19 cellular contexts compared by ENCODE assay signal in the genomic region with DNA sequence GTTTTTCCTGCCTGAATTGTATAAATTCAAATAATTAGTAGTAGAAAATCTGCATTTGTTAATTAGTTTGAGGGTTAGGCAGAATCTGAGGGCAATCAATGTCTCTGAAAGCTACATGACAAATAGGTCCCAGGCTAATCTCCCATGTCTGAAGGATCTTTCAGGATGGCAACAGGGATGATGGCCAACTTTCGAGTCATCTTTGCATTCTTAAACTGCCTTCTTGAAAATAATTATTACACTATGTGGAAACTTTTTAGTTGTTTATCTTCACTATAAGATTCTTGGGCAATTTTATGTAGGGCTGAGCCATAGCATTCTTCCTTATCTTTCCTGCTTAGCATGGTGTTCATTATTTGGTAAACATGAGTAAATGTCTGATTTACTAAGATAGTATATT.
DNase-seq lines count a peak whose midpoint lies in the region; TF ChIP-seq lines count a peak whose summit lies in the region.
"Had no signal": no experiment of that assay in that cellular context is flagged by ENCODE, and none has a peak within 500 bp of the region (broad histone marks: within the 10 kb centered on the region; RNA-seq: fewer than 3 reads in every experiment).

No MANE protein-coding gene starts in this region.

- DNase-seq in A172 (ENCODE audit: low spot score) (peak; percentile 5), NCI-H226 (peak; percentile 51), astrocyte of the spinal cord (ENCODE audit: low read depth, low spot score) (peak; percentile 26), fibroblast of pulmonary artery (ENCODE audit: low read depth) (peak; percentile 46), DMS153 (lab: John Stamatoyannopoulos, UW) (no peak), islet precursor cell (no peak), NCI-H748 (lab: John Stamatoyannopoulos, UW; ENCODE audit: unreplicated experiment) (no peak)
- no peak for DNase-seq in activated CD4-positive, alpha-beta T cell treated with anti-CD3 and anti-CD28 coated beads for 4 hours
- DNase-seq: 8988T, COR-L47, DMS 273 treated with DMSO at 0.1 percent for 48 hours, GM23248, NCI-H1417, NCI-H187, NCI-H2227 treated with DMSO at 0.1 percent for 48 hours, NCI-H524, PC-9 had no signal

- H3K4me3 ChIP-seq in astrocyte of the spinal cord (ENCODE audit: low read depth, low read length) (no peak overlapping the region), fibroblast of pulmonary artery (replicated peaks; ENCODE audit: low read depth, low read length) (no peak overlapping the region)
- H3K4me3 ChIP-seq: GM12878, GM23248, PC-9, SJSA1 had no signal

- in situ Hi-C loops in astrocyte of the spinal cord (cut with HindIII; ENCODE audit: low sequenced_read_pairs), result no loop called here

- no peak for TF ChIP-seq CTCF in astrocyte of the spinal cord (IDR thresholded peaks at IDR 0.05; ENCODE audit: low read depth, low read length)
- TF ChIP-seq CTCF in fibroblast of pulmonary artery (IDR thresholded peaks at IDR 0.05; ENCODE audit: low read length, missing control alignments), result no peak

Comparison
In these comparisons a context has a peak if more than half of its experiments do, and no peak if none do; other contexts are left out.
1. DNase-seq: peak in A172 (single experiment), NCI-H226 (single experiment), astrocyte of the spinal cord (single experiment) and fibroblast of pulmonary artery (single experiment); none in activated CD4-positive, alpha-beta T cell treated with anti-CD3 and anti-CD28 coated beads for 4 hours (0 of 2), DMS153 (single experiment), islet precursor cell (single experiment) and NCI-H748 (single experiment).